ENCODE assay signal across 18 cellular contexts in genomic region chr2:41042343-41042742, GRCh38.
"Had no signal": no experiment of that assay in that cellular context is flagged by ENCODE, and none has a peak within 500 bp of the region (broad histone marks: within the 10 kb centered on the region; RNA-seq: fewer than 3 reads in every experiment).

No MANE protein-coding gene starts in this region.

- DNase-seq: activated CD4-positive, alpha-beta memory T cell treated with anti-CD3 and anti-CD28 coated beads for 36 hours; activated CD4-positive, alpha-beta T cell treated with anti-CD3 and anti-CD28 coated beads for 48 hours; activated gamma-delta T cell treated with Interleukin-2 at 50 U/mL for 16 hours; activated naive CD8-positive, alpha-beta T cell treated with anti-CD3 and anti-CD28 coated beads, Interleukin-2, amount 50 U/mL, for 24 hours; activated T-cell treated with anti-CD3 and anti-CD28 coated beads, Interleukin-2, amount 50 U/mL, for 4 hours; colonic mucosa; effector CD8-positive, alpha-beta T cell; head of caudate nucleus; hippocampal formation; kidney; left colon; naive thymus-derived CD4-positive, alpha-beta T cell; ovary; small intestine; stimulated activated CD4-positive, alpha-beta T cell treated with anti-CD3 and anti-CD28 coated beads, Interleukin-4, amount 100 ng/mL, for 24 hours; T-helper 9 cell had no signal

- H3K4me3 ChIP-seq: breast epithelium, colonic mucosa, ovary, thoracic aorta had no signal
